In genomic region chr2:81598437-81598836, GRCh38 we compare ENCODE assay signal across 17 cellular contexts.
DNase-seq lines count a peak whose midpoint lies in the region; ATAC-seq and TF ChIP-seq lines count a peak whose summit lies in the region.
"Had no signal": no experiment of that assay in that cellular context is flagged by ENCODE, and none has a peak within 500 bp of the region (broad histone marks: within the 10 kb centered on the region; RNA-seq: fewer than 3 reads in every experiment).

No MANE protein-coding gene starts in this region.

- H3K4me1 ChIP-seq in HCT116 (ENCODE audit: control insufficient read depth in 1 of 2, insufficient read depth in 2 of 2, low read length in 2 of 2), result peaks cover 3 to 14% of the 10 kb centered on the region in 2 experiments; a peak in 3 of 4 replicates
- no peaks in the 10 kb centered on the region for H3K4me1 ChIP-seq in vagina
- H3K4me1 ChIP-seq in trophoblast cell (ENCODE audit: control insufficient read depth in 1 of 2, insufficient read depth in 2 of 2, low read length in 2 of 2), result no peaks in the 10 kb centered on the region
- H3K4me1 ChIP-seq in heart right ventricle, result no peaks in the 10 kb centered on the region

- no peak overlapping the region for H3K4ac ChIP-seq in trophoblast cell (ENCODE audit: low read depth, low read length)

- ATAC-seq in HCT116, result peak; percentile 72
- ATAC-seq in sciatic nerve, result no peak
- ATAC-seq in heart right ventricle, result no peak

- DNase-seq in A172 (ENCODE audit: low spot score) (peak; percentile 21), HCT116 (ENCODE audit: low read depth, low spot score) (peak; percentile 33), NCI-H2029 treated with DMSO at 0.1 percent for 48 hours (lab: John Stamatoyannopoulos, UW) (peak; percentile 17), SW480 (ENCODE audit: low spot score) (peak; percentile 7), vagina (ENCODE audit: extremely low spot score in 2 of 2) (no peak), sciatic nerve (ENCODE audit: low spot score) (no peak), trophoblast cell (no peak), heart right ventricle (no peak)
- DNase-seq: C1 segment of cervical spinal cord; CD8-positive, alpha-beta memory T cell; DMS53; EL; HFFc6; IMR-90; NCI-H1092 treated with DMSO at 0.1 percent for 48 hours; NCI-H446; NCI-H69 had no signal

- H3K79me2 ChIP-seq in HCT116 (ENCODE audit: insufficient read depth, low read length) (no peaks in the 10 kb centered on the region), trophoblast cell (ENCODE audit: control insufficient read depth, insufficient read depth, low read length, poor library complexity) (no peaks in the 10 kb centered on the region)

- TF ChIP-seq POLR2A in HCT116 (IDR thresholded peaks at IDR 0.05; ENCODE audit: borderline replicate concordance, extremely low read depth, insufficient read depth, insufficient read length) (no peak), vagina (IDR thresholded peaks at IDR 0.05) (no peak)

- no peak overlapping the region for H3K4me3 ChIP-seq in HCT116 (replicated peaks in 1 of 2; ENCODE audit: low read depth in 1 of 2, low read length in 2 of 2)
- no peak overlapping the region for H3K4me3 ChIP-seq in vagina
- no peak overlapping the region for H3K4me3 ChIP-seq in trophoblast cell (ENCODE audit: low read depth, low read length)
- no peak overlapping the region for H3K4me3 ChIP-seq in heart right ventricle

- WGBS in trophoblast cell (ENCODE audit: extremely low coverage, insufficient coverage, insufficient read length), result no CpG with 5 or more reads among the region's 5 CpGs
- 39 to 47% methylated on average over 5 of the region's 5 CpGs for WGBS in heart right ventricle, 2 donors

- no peak overlapping the region for H2BK120ac ChIP-seq in trophoblast cell (ENCODE audit: insufficient read depth, low read length, poor library complexity)

- POLR2A ChIA-PET in HCT116 (lab: Charles Lee), result no interaction called here

- H2AFZ ChIP-seq in HCT116 (ENCODE audit: low read depth, low read length, poor library complexity, severe bottlenecking), result peak overlapping the region; percentile 19
- H2AFZ ChIP-seq in trophoblast cell (ENCODE audit: insufficient read depth, low read length, poor library complexity), result no peak overlapping the region

- BruUV-seq in HCT116 (replicated peaks; lab: Mats Ljungman, UMichigan), result no TSS peak

- peak overlapping the region; percentile 42 for H3K4me2 ChIP-seq in HCT116 (ENCODE audit: low read length)
- H3K4me2 ChIP-seq in trophoblast cell (ENCODE audit: low read length), result no peak overlapping the region

- H2BK5ac ChIP-seq in trophoblast cell (ENCODE audit: low read depth, low read length, poor library complexity), result no peak overlapping the region

- H2AK5ac ChIP-seq in trophoblast cell (ENCODE audit: low read length), result no peak overlapping the region

- no peak overlapping the region for H4K12ac ChIP-seq in trophoblast cell (ENCODE audit: low read depth, low read length)

- TF ChIP-seq CTCF in HCT116 (IDR thresholded peaks at IDR 0.05 in 2 of 3, conservative IDR thresholded peaks at IDR 0.05 in 1 of 3; ENCODE audit: borderline replicate concordance in 1 of 3, insufficient read depth in 1 of 3, low read depth in 2 of 3, low read length in 2 of 3) (no peak), vagina (IDR thresholded peaks at IDR 0.05) (no peak), heart right ventricle (IDR thresholded peaks at IDR 0.05) (no peak)

- intact Hi-C loops in HCT116 (cut with micrococcal nuclease), result no loop called here
- intact Hi-C loops in vagina (cut with DNase I), result no loop called here
- intact Hi-C loops in sciatic nerve (cut with DNase I), result no loop called here
- intact Hi-C loops in heart right ventricle (cut with DNase I), result no loop called here

- H4K91ac ChIP-seq in trophoblast cell (ENCODE audit: low read depth, low read length), result no peak overlapping the region

- no peak overlapping the region for H3K14ac ChIP-seq in trophoblast cell (ENCODE audit: low read length)

- H3K9me3 ChIP-seq in HCT116 (ENCODE audit: control insufficient read depth in 1 of 2, insufficient read depth in 1 of 2, low read depth in 1 of 2, low read length in 2 of 2), result no peaks in the 10 kb centered on the region
- H3K9me3 ChIP-seq in vagina, result no peaks in the 10 kb centered on the region
- H3K9me3 ChIP-seq in trophoblast cell (ENCODE audit: insufficient read depth, low read depth, low read length), result no peaks in the 10 kb centered on the region
- peaks cover 0 to 16% (median 0%) of the 10 kb centered on the region in 11 donors for H3K9me3 ChIP-seq in heart right ventricle

- no peak overlapping the region for H4K8ac ChIP-seq in trophoblast cell (ENCODE audit: low read depth, low read length)

- H2BK12ac ChIP-seq in trophoblast cell (ENCODE audit: low read length), result no peak overlapping the region

- RAD21 ChIA-PET in HCT116 (lab: Charles Lee; ENCODE audit: low non-redundant PET in 1 of 2, low total read pairs in 2 of 2, uncharacterized antibody in 2 of 2, unreplicated experiment in 2 of 2), result no interaction called here

- H3K9ac ChIP-seq in HCT116 (ENCODE audit: low read length), result no peak overlapping the region
- H3K9ac ChIP-seq in trophoblast cell (ENCODE audit: low read length), result no peak overlapping the region

- CTCF ChIA-PET in HCT116 (lab: Charles Lee), result no interaction called here

- H3K27me3 ChIP-seq in HCT116 (ENCODE audit: insufficient read depth, low read length) (no peaks in the 10 kb centered on the region), vagina (no peaks in the 10 kb centered on the region), trophoblast cell (ENCODE audit: insufficient read depth, low read length) (no peaks in the 10 kb centered on the region), heart right ventricle (no peaks in the 10 kb centered on the region)

- no peak overlapping the region for H3K23ac ChIP-seq in trophoblast cell (ENCODE audit: low read length)

- no peaks in the 10 kb centered on the region for H4K20me1 ChIP-seq in HCT116 (ENCODE audit: insufficient read depth)

- no peak for TF ChIP-seq RAD21 in HCT116 (IDR thresholded peaks at IDR 0.05; ENCODE audit: low read depth)

- no peaks in the 10 kb centered on the region for H3K9me2 ChIP-seq in HCT116 (ENCODE audit: insufficient read depth)

- no peaks in the 10 kb centered on the region for H3K79me1 ChIP-seq in trophoblast cell (ENCODE audit: low read length)

- H3K27ac ChIP-seq in HCT116 (ENCODE audit: low read depth, low read length) (no peak overlapping the region), vagina (no peak overlapping the region), trophoblast cell (ENCODE audit: low read depth, low read length) (no peak overlapping the region), heart right ventricle (no peak overlapping the region)

- H3K36me3 ChIP-seq in HCT116 (ENCODE audit: control insufficient read depth in 1 of 2, insufficient read depth in 2 of 2, low read length in 2 of 2), result no peaks in the 10 kb centered on the region
- no peaks in the 10 kb centered on the region for H3K36me3 ChIP-seq in vagina
- no peaks in the 10 kb centered on the region for H3K36me3 ChIP-seq in trophoblast cell (ENCODE audit: control insufficient read depth in 1 of 2, insufficient read depth in 2 of 2, low read length in 2 of 2)
- H3K36me3 ChIP-seq in heart right ventricle, result no peaks in the 10 kb centered on the region

- no peak overlapping the region for H3K18ac ChIP-seq in trophoblast cell (ENCODE audit: low read length)

TF ChIP-seq in HCT116, 20 proteins besides CTCF, POLR2A, EP300 and RAD21:
- TF ChIP-seq CBX3 (IDR thresholded peaks at IDR 0.05; ENCODE audit: low read depth) (no peak), TCF7L2 (IDR thresholded peaks at IDR 0.05; ENCODE audit: borderline replicate concordance, extremely low read depth, insufficient read depth, insufficient read length) (peak; percentile 20)

Comparison
In these comparisons a context has a peak if more than half of its experiments do, and no peak if none do; other contexts are left out.
1. DNase-seq: peak in A172 (single experiment), HCT116 (single experiment), NCI-H2029 treated with DMSO at 0.1 percent for 48 hours (single experiment) and SW480 (single experiment); none in vagina (0 of 2), sciatic nerve (single experiment), trophoblast cell (0 of 2) and heart right ventricle (0 of 2).